ENCODE assay signal across 11 cellular contexts in the genomic region with DNA sequence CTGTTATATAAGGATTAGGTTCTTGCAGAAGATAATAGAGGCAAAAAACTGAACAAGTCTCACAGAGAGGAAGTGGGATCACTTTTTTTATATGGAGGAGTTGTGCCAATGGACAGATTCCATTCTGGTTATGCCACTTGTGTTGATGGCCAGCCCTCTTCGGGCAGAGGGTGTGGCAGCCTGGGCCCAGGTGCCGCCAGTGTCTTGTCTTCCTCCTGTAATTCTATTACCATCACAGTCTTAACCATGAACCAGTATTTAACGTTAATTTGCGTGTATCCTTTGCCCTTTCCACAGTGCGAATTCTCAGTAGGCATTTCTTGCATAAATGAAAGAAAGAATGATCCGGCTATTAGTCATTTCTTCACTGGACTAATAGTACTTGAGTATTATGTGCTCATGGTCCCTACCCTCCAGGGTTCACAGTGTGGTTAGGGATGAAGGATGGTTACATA. TPM values are rescaled to one million over a fixed set of nuclear protein-coding genes. Genes with fewer than 3 reads are reported as not detected.
A peak's percentile ranks its signal among the peaks of the same experiment; 100 is the strongest.
DNase-seq lines count a peak whose midpoint lies in the region; ATAC-seq and TF ChIP-seq lines count a peak whose summit lies in the region.
"Had no signal": no experiment of that assay in that cellular context is flagged by ENCODE, and none has a peak within 500 bp of the region (broad histone marks: within the 10 kb centered on the region; RNA-seq: fewer than 3 reads in every experiment).

No MANE protein-coding gene starts in this region.

- peaks cover 49% of the 10 kb centered on the region for H3K4me1 ChIP-seq in SJSA1 (replicated peaks)
- H3K4me1 ChIP-seq: neural progenitor cell had no signal

- no peaks in the 10 kb centered on the region for H3K36me3 Mint-ChIP-seq in stimulated activated effector memory CD8-positive, alpha-beta T cell treated with anti-CD3 and anti-CD28 coated beads, Interleukin-12 subunit alpha, Interleukin-12 subunit beta, amount 100 ng/mL, for 72 hours
- H3K36me3 Mint-ChIP-seq: brain, neural progenitor cell had no signal

- DNase-seq in HCEC 1CT (peak; percentile 80), SJSA1 (ENCODE audit: low read depth in 1 of 2, low spot score in 2 of 2) (no peak), fibroblast of mammary gland (ENCODE audit: low read depth) (peak; percentile 77), SKM-1 treated with dmso at 0.1 percent for 144 hours (lab: John Stamatoyannopoulos, UW; ENCODE audit: unreplicated experiment) (no peak), erythroblast (lab: John Stamatoyannopoulos, UW) (no peak), epidermal melanocyte (ENCODE audit: insufficient read length, low spot score) (no peak)
- no peak for DNase-seq in stimulated activated effector memory CD8-positive, alpha-beta T cell treated with anti-CD3 and anti-CD28 coated beads, Interleukin-12 subunit alpha, Interleukin-12 subunit beta, amount 100 ng/mL, for 72 hours (ENCODE audit: low spot score in 2 of 2)
- DNase-seq: activated CD4-positive, alpha-beta T cell treated with anti-CD3 and anti-CD28 coated beads, Interleukin-2, amount 50 U/mL, for 48 hours had no signal

- H3K27ac Mint-ChIP-seq in stimulated activated effector memory CD8-positive, alpha-beta T cell treated with anti-CD3 and anti-CD28 coated beads, Interleukin-12 subunit alpha, Interleukin-12 subunit beta, amount 100 ng/mL, for 72 hours = peak overlapping the region; percentile 46
- H3K27ac Mint-ChIP-seq: brain, neural progenitor cell had no signal

- no peaks in the 10 kb centered on the region for H3K9me3 Mint-ChIP-seq in stimulated activated effector memory CD8-positive, alpha-beta T cell treated with anti-CD3 and anti-CD28 coated beads, Interleukin-12 subunit alpha, Interleukin-12 subunit beta, amount 100 ng/mL, for 72 hours
- H3K9me3 Mint-ChIP-seq: neural progenitor cell had no signal

- TF ChIP-seq CTCF in fibroblast of mammary gland (conservative IDR thresholded peaks at IDR 0.05; ENCODE audit: control insufficient read depth, insufficient read depth, low read depth, low read length) = no peak

- H3K4me1 Mint-ChIP-seq in stimulated activated effector memory CD8-positive, alpha-beta T cell treated with anti-CD3 and anti-CD28 coated beads, Interleukin-12 subunit alpha, Interleukin-12 subunit beta, amount 100 ng/mL, for 72 hours = peaks cover 13% of the 10 kb centered on the region

- H3K4me3 Mint-ChIP-seq in stimulated activated effector memory CD8-positive, alpha-beta T cell treated with anti-CD3 and anti-CD28 coated beads, Interleukin-12 subunit alpha, Interleukin-12 subunit beta, amount 100 ng/mL, for 72 hours = no peak overlapping the region
- H3K4me3 Mint-ChIP-seq: brain, neural progenitor cell had no signal

- no peaks in the 10 kb centered on the region for H3K36me3 ChIP-seq in SJSA1
- H3K36me3 ChIP-seq: neural progenitor cell had no signal

- H3K27ac ChIP-seq in SJSA1 = peak overlapping the region; percentile 49
- H3K27ac ChIP-seq: neural progenitor cell had no signal

- no peaks in the 10 kb centered on the region for H3K9me3 ChIP-seq in SJSA1 (replicated peaks)

- no peaks in the 10 kb centered on the region for H3K27me3 ChIP-seq in SJSA1 (replicated peaks)
- H3K27me3 ChIP-seq: neural progenitor cell had no signal

- ATAC-seq in stimulated activated effector memory CD8-positive, alpha-beta T cell treated with anti-CD3 and anti-CD28 coated beads, Interleukin-12 subunit alpha, Interleukin-12 subunit beta, amount 100 ng/mL, for 72 hours = no peak
- no peak for ATAC-seq in HG02852 (IDR thresholded peaks at IDR 0.05; ENCODE audit: unreplicated experiment)

- no peak for TF ChIP-seq POLR2A in erythroblast (IDR thresholded peaks at IDR 0.05; ENCODE audit: low read length)

- H3K4me3 ChIP-seq in SJSA1 (no peak overlapping the region), fibroblast of mammary gland (ENCODE audit: control insufficient read depth, low read depth, low read length) (no peak overlapping the region)
- H3K4me3 ChIP-seq: neural progenitor cell had no signal

RNA-seq across cellular contexts. Expression of a gene that starts 7.0 kb away (rescaled TPM):
- 7.8 and 11.5 TPM in 2 replicates for total RNA-seq in SJSA1 (2014; rRNA removed; shearing (Covaris generic))

RNA-seq across cellular contexts. Expression of a gene that starts 11.3 kb away (rescaled TPM):
- 226 and 326 TPM in 2 replicates for total RNA-seq in SJSA1 (2014; rRNA removed; shearing (Covaris generic))

Comparison
In these comparisons a context has a peak if more than half of its experiments do, and no peak if none do; other contexts are left out.
1. DNase-seq: peak in HCEC 1CT (single experiment) and fibroblast of mammary gland (single experiment); none in SJSA1 (0 of 2), stimulated activated effector memory CD8-positive, alpha-beta T cell treated with anti-CD3 and anti-CD28 coated beads, Interleukin-12 subunit alpha, Interleukin-12 subunit beta, amount 100 ng/mL, for 72 hours (0 of 2), SKM-1 treated with dmso at 0.1 percent for 144 hours (single experiment), erythroblast (0 of 2) and epidermal melanocyte (single experiment).